23 cellular contexts compared by ENCODE assay signal in genomic region chrX:10800776-10801175, GRCh38.
DNase-seq lines count a peak whose midpoint lies in the region; ATAC-seq and TF ChIP-seq lines count a peak whose summit lies in the region.
"Had no signal": no experiment of that assay in that cellular context is flagged by ENCODE, and none has a peak within 500 bp of the region (broad histone marks: within the 10 kb centered on the region; RNA-seq: fewer than 3 reads in every experiment).

No MANE protein-coding gene starts in this region.

- no peaks in the 10 kb centered on the region for H3K4me1 Mint-ChIP-seq in endothelial cell (ENCODE audit: unreplicated experiment)
- H3K4me1 Mint-ChIP-seq: CD14-positive monocyte; CD8-positive, alpha-beta memory T cell; GM23338; H9 had no signal

- H3K36me3 ChIP-seq in ascending aorta, result no peaks in the 10 kb centered on the region
- no peaks in the 10 kb centered on the region for H3K36me3 ChIP-seq in aorta (ENCODE audit: control insufficient read depth in 1 of 2, insufficient read depth in 2 of 2, low read length in 1 of 2)
- H3K36me3 ChIP-seq: BE2C; BLaER1 treated with 17β-estradiol and CSF1 and Interleukin-3, amounts not matched to agents 10 nM and 100 nM had no signal

- no peak for DNase-seq in ascending aorta (ENCODE audit: low spot score in 2 of 2)
- DNase-seq in myocyte (ENCODE audit: low read depth), result peak; percentile 46
- DNase-seq in stromal cell of bone marrow (ENCODE audit: low read depth), result peak; percentile 61
- no peak for DNase-seq in aorta
- no peak for DNase-seq in endothelial cell (ENCODE audit: low spot score)
- no peak for DNase-seq in NCI-H2171 treated with DMSO at 0.1 percent for 48 hours (lab: John Stamatoyannopoulos, UW)
- DNase-seq in SKM-1 (lab: John Stamatoyannopoulos, UW; ENCODE audit: unreplicated experiment), result no peak
- DNase-seq: 8988T; ACHN; AML-193; BE2C; Calu3; CD4-positive, alpha-beta T cell; CD8-positive, alpha-beta memory T cell; COR-L47; DMS153; DND-41; H9 had no signal

- H3K4me3 Mint-ChIP-seq in endothelial cell (ENCODE audit: unreplicated experiment), result no peak overlapping the region
- H3K4me3 Mint-ChIP-seq: CD14-positive monocyte; CD4-positive, alpha-beta T cell; CD8-positive, alpha-beta memory T cell; GM23338; H9 had no signal

- no peaks in the 10 kb centered on the region for H3K36me3 Mint-ChIP-seq in endothelial cell (ENCODE audit: low read depth, unreplicated experiment)
- H3K36me3 Mint-ChIP-seq: CD14-positive monocyte; CD8-positive, alpha-beta memory T cell had no signal

- H3K4me3 ChIP-seq in ascending aorta (no peak overlapping the region), aorta (ENCODE audit: low read length in 2 of 2) (no peak overlapping the region)
- H3K4me3 ChIP-seq: A549; BLaER1 treated with 17β-estradiol and CSF1 and Interleukin-3, amounts not matched to agents 10 nM and 100 nM; GM23338 had no signal

- H3K27ac ChIP-seq in ascending aorta (peak overlapping the region; percentile 64 to 65), aorta (ENCODE audit: low read depth in 1 of 2, low read length in 2 of 2) (peak overlapping the region in 1 of 2 donors; percentile 18)
- H3K27ac ChIP-seq: A549; BLaER1 treated with 17β-estradiol and CSF1 and Interleukin-3, amounts not matched to agents 10 nM and 100 nM had no signal

- intact Hi-C loops in ascending aorta (cut with DNase I), result no loop called here
- intact Hi-C loops in aorta (cut with DNase I), result no loop called here

- H3K27ac Mint-ChIP-seq in endothelial cell (ENCODE audit: unreplicated experiment), result no peak overlapping the region
- H3K27ac Mint-ChIP-seq: CD14-positive monocyte; CD4-positive, alpha-beta T cell; CD8-positive, alpha-beta memory T cell; GM23338; H9 had no signal

- peak; percentile 38 for ATAC-seq in aorta (ENCODE audit: low FRiP score)
- ATAC-seq: A549, GM23338, HCT116 had no signal

- H3K9me3 Mint-ChIP-seq in endothelial cell (ENCODE audit: unreplicated experiment), result no peaks in the 10 kb centered on the region
- H3K9me3 Mint-ChIP-seq: CD4-positive, alpha-beta T cell; GM23338 had no signal

- TF ChIP-seq CTCF in ascending aorta (IDR thresholded peaks at IDR 0.05) (no peak), endothelial cell (IDR thresholded peaks at IDR 0.05; ENCODE audit: unreplicated experiment) (no peak)

- H3K4me1 ChIP-seq in ascending aorta, result no peaks in the 10 kb centered on the region
- peaks cover 0 to 2% of the 10 kb centered on the region in 2 donors for H3K4me1 ChIP-seq in aorta (ENCODE audit: control insufficient read depth in 1 of 2, insufficient read depth in 2 of 2, low read length in 2 of 2)
- H3K4me1 ChIP-seq: A549; BE2C; BLaER1 treated with 17β-estradiol and CSF1 and Interleukin-3, amounts not matched to agents 10 nM and 100 nM had no signal

- H3K9me3 ChIP-seq in ascending aorta, result no peaks in the 10 kb centered on the region
- no peaks in the 10 kb centered on the region for H3K9me3 ChIP-seq in aorta (ENCODE audit: control insufficient read depth, low read length)
- H3K9me3 ChIP-seq: A549, BE2C had no signal

- H3K27me3 ChIP-seq in ascending aorta (no peaks in the 10 kb centered on the region), aorta (ENCODE audit: control insufficient read depth in 1 of 2, insufficient read depth in 2 of 2, low read length in 1 of 2) (no peaks in the 10 kb centered on the region)
- H3K27me3 ChIP-seq: BE2C had no signal

- H3K27me3 Mint-ChIP-seq in endothelial cell (ENCODE audit: unreplicated experiment), result no peaks in the 10 kb centered on the region
- H3K27me3 Mint-ChIP-seq: CD4-positive, alpha-beta T cell; CD8-positive, alpha-beta memory T cell had no signal

Comparison
In these comparisons a context has a peak if more than half of its experiments do, and no peak if none do; other contexts are left out.
1. DNase-seq: peak in myocyte (single experiment) and stromal cell of bone marrow (single experiment); none in ascending aorta (0 of 2), aorta (0 of 2), endothelial cell (single experiment), NCI-H2171 treated with DMSO at 0.1 percent for 48 hours (single experiment) and SKM-1 (single experiment).